ENCODE assay signal across 9 cellular contexts in the genomic region with DNA sequence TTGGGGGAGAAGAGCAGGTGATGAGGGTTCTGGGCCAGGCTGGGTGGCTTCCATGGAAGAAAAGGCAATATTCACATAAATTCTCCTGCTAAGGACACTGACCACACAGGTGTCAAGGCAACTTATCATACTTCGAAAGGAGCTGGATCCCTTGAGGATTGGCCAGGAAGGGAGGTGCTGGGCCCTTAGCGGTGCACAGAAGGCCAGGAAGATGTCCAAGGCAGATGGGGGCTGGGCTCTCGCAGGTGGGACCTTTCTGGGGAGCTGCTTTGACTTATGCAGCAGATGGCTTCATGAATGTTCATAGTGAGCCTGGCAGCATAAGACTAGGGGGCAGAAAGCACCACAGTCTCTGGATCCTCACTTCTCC. TPM values are rescaled to one million over a fixed set of nuclear protein-coding genes. Genes with fewer than 3 reads are reported as not detected.
DNase-seq lines count a peak whose midpoint lies in the region; ATAC-seq, FAIRE-seq and TF ChIP-seq lines count a peak whose summit lies in the region.
"Had no signal": no experiment of that assay in that cellular context is flagged by ENCODE, and none has a peak within 500 bp of the region (broad histone marks: within the 10 kb centered on the region; RNA-seq: fewer than 3 reads in every experiment).

No MANE protein-coding gene starts in this region.

- no peaks in the 10 kb centered on the region for H3K9me2 ChIP-seq in GM23248 (ENCODE audit: insufficient read depth)

- H3K27ac ChIP-seq in GM23248 (peak overlapping the region; percentile 2; the same call in 1 of the 2 replicates), right atrium auricular region (peak overlapping the region; percentile 56 to 99), small intestine (ENCODE audit: low read depth in 1 of 2, low read length in 1 of 2) (peak overlapping the region; percentile 27 to 32)
- H3K27ac ChIP-seq: SJSA1 had no signal

- H3K79me2 ChIP-seq in GM23248 (ENCODE audit: insufficient read depth) = peaks cover 32% of the 10 kb centered on the region

- peaks cover 28% of the 10 kb centered on the region for H3K4me1 Mint-ChIP-seq in T-helper 17 cell

- FAIRE-seq in small intestine (lab: Jason Lieb, UNC) = no peak

- in situ Hi-C loops in GM23248 (cut with MboI) = no loop called here

- no peak for TF ChIP-seq CTCF in right atrium auricular region (IDR thresholded peaks at IDR 0.05)

- H3K4me1 ChIP-seq in GM23248 (ENCODE audit: insufficient read depth) (peaks cover 41% of the 10 kb centered on the region), right atrium auricular region (peaks cover 0 to 71% of the 10 kb centered on the region in 2 donors), small intestine (ENCODE audit: control insufficient read depth in 2 of 2, insufficient read depth in 1 of 2, low read depth in 1 of 2, low read length in 1 of 2) (peaks cover 4 to 8% of the 10 kb centered on the region in 2 donors)

- no peak overlapping the region for H2AFZ ChIP-seq in GM23248

- H3K27ac Mint-ChIP-seq in T-helper 17 cell = peak overlapping the region; percentile 70
- H3K27ac Mint-ChIP-seq: memory B cell had no signal

- WGBS in GM23248 (ENCODE audit: low coverage in 1 of 2, low lambda C conversion rate in 2 of 2, missing lambda C conversion rate in 2 of 2), 2 experiments = 69% methylated on average over 3 of the region's 3 CpGs
- 39 to 50% (median 47%) methylated on average over 3 of the region's 3 CpGs for WGBS in small intestine, 3 donors

- no peak for ATAC-seq in T-helper 17 cell
- ATAC-seq in GM18868 (IDR thresholded peaks at IDR 0.05; ENCODE audit: unreplicated experiment) = no peak

- DNase-seq in GM23248 (peak; percentile 12), T-helper 17 cell (no peak), right atrium auricular region (ENCODE audit: low spot score) (peak; percentile 57), small intestine (no peak), NCI-H1417 (lab: John Stamatoyannopoulos, UW) (no peak)
- DNase-seq in stimulated activated CD4-positive, alpha-beta T cell treated with anti-CD3 and anti-CD28 coated beads, Interleukin-2, amount 100 ng/mL, for 48 hours = no peak

- H3K27me3 Mint-ChIP-seq in T-helper 17 cell = no peaks in the 10 kb centered on the region
- H3K27me3 Mint-ChIP-seq: memory B cell had no signal

- H3K4me3 ChIP-seq in GM23248 (no peak overlapping the region), right atrium auricular region (no peak overlapping the region), small intestine (ENCODE audit: low read depth in 1 of 2, low read length in 2 of 2) (no peak overlapping the region)
- H3K4me3 ChIP-seq: SJSA1 had no signal

- H3K36me3 ChIP-seq in GM23248 (ENCODE audit: low read depth) = peaks cover 36% of the 10 kb centered on the region
- peaks cover 34% of the 10 kb centered on the region for H3K36me3 ChIP-seq in right atrium auricular region
- H3K36me3 ChIP-seq in small intestine (ENCODE audit: control insufficient read depth in 2 of 2, insufficient read depth in 2 of 2, low read length in 2 of 2) = peaks cover 5 to 14% of the 10 kb centered on the region in 2 donors

- no peak overlapping the region for H3K4me2 ChIP-seq in GM23248 (ENCODE audit: unreplicated experiment)

- H3F3A ChIP-seq in GM23248 (ENCODE audit: insufficient read depth) = peaks cover 71% of the 10 kb centered on the region

- H3K9me3 ChIP-seq in GM23248 (ENCODE audit: low read depth) = no peaks in the 10 kb centered on the region
- H3K9me3 ChIP-seq in T-helper 17 cell (ENCODE audit: control insufficient read depth, low read length, poor library complexity, severe bottlenecking) = no peaks in the 10 kb centered on the region
- no peaks in the 10 kb centered on the region for H3K9me3 ChIP-seq in right atrium auricular region
- no peaks in the 10 kb centered on the region for H3K9me3 ChIP-seq in small intestine (ENCODE audit: control insufficient read depth, low read depth)
- H3K9me3 ChIP-seq: SJSA1 had no signal

- 0 out of 2 replicates have a peak, but pooled peaks cover 3% of the 10 kb centered on the region for H4K20me1 ChIP-seq in GM23248 (ENCODE audit: insufficient read depth)

- peak overlapping the region; percentile 21 for H3K4me3 Mint-ChIP-seq in T-helper 17 cell
- H3K4me3 Mint-ChIP-seq: memory B cell had no signal

- H3K27me3 ChIP-seq in GM23248 (replicated peaks; ENCODE audit: insufficient read depth) (no peaks in the 10 kb centered on the region), right atrium auricular region (no peaks in the 10 kb centered on the region), small intestine (ENCODE audit: control insufficient read depth in 2 of 2, insufficient read depth in 2 of 2, low read length in 2 of 2) (no peaks in the 10 kb centered on the region)
- H3K27me3 ChIP-seq: SJSA1 had no signal

- no peak overlapping the region; the same call in 1 of the 2 replicates for H3K9ac ChIP-seq in GM23248

- no peaks in the 10 kb centered on the region for H3K36me3 Mint-ChIP-seq in T-helper 17 cell (ENCODE audit: low read depth)
- H3K36me3 Mint-ChIP-seq: memory B cell had no signal

RNA-seq across cellular contexts. Expression of gene CD63, which starts 3.9 kb away (rescaled TPM):
- 1,521 and 1,535 TPM in 2 replicates for total RNA-seq in GM23248 (2014; rRNA removed; shearing (Covaris generic))
- 3,562 and 3,671 TPM in 2 replicates for polyA plus RNA-seq in GM23248 (2016; fragmentation: Nextera tagmentation; extraction: Ambion mirVana)
- 10 to 100 TPM; 83.3 to 83.9 TPM for total RNA-seq in T-helper 17 cell
- 1,000 to 10,000 TPM; 1,041 to 1,122 TPM for total RNA-seq in right atrium auricular region
- 100 to 1,000 TPM; 561 to 710 (median 694) TPM for polyA plus RNA-seq in small intestine

RNA-seq across cellular contexts. Expression of gene RDH5, which starts 4.7 kb away (rescaled TPM):
- 15.4 and 27.2 TPM in 2 replicates for total RNA-seq in GM23248 (2014; rRNA removed; shearing (Covaris generic))
- 15.6 and 17.6 TPM in 2 replicates for polyA plus RNA-seq in GM23248 (2016; fragmentation: Nextera tagmentation; extraction: Ambion mirVana)
- total RNA-seq in T-helper 17 cell = 10 to 100 TPM; 12.9 to 13.8 TPM
- 10 to 100 TPM; 13.0 to 22.4 TPM for total RNA-seq in right atrium auricular region
- polyA plus RNA-seq in small intestine = 10 to 100 TPM; 19.2 to 79.8 (median 44.0) TPM

RNA-seq across cellular contexts. Expression of gene BLOC1S1, which starts 9.1 kb away (rescaled TPM):
- 47.6 and 110 TPM in 2 replicates for total RNA-seq in GM23248 (2014; rRNA removed; shearing (Covaris generic))
- 193 and 197 TPM in 2 replicates for polyA plus RNA-seq in GM23248 (2016; fragmentation: Nextera tagmentation; extraction: Ambion mirVana)
- total RNA-seq in T-helper 17 cell = 10 to 100 TPM; 41.1 to 42.0 TPM
- 100 to 1,000 TPM; 177 to 187 TPM for total RNA-seq in right atrium auricular region
- 100 to 1,000 TPM; 291 to 688 (median 576) TPM for polyA plus RNA-seq in small intestine

RNA-seq across cellular contexts. Expression of gene ITGA7, which starts 17.2 kb away (rescaled TPM):
- 6.6 and 7.2 TPM in 2 replicates for total RNA-seq in GM23248 (2014; rRNA removed; shearing (Covaris generic))
- polyA plus RNA-seq in GM23248 (2016; fragmentation: Nextera tagmentation; extraction: Ambion mirVana) = 2.0 and 2.1 TPM in 2 replicates
- total RNA-seq in T-helper 17 cell = 1 to 10 TPM in 1 of 2 donors, under 1 TPM in 1; 0.70 to 1.4 TPM
- 100 to 1,000 TPM; 291 to 309 TPM for total RNA-seq in right atrium auricular region
- polyA plus RNA-seq in small intestine = 10 to 100 TPM in 2 of 3 donors, 1 to 10 TPM in 1; 6.3 to 81.6 (median 24.4) TPM

RNA-seq across cellular contexts. Expression of gene GDF11, which starts 18.0 kb away (rescaled TPM):
- 2.1 and 9.9 TPM in 2 replicates for total RNA-seq in GM23248 (2014; rRNA removed; shearing (Covaris generic))
- polyA plus RNA-seq in GM23248 (2016; fragmentation: Nextera tagmentation; extraction: Ambion mirVana) (0.56 and 0.67 TPM in 2 replicates), small intestine (1 to 10 TPM in 2 of 3 donors, under 1 TPM in 1; 0.22 to 2.7 (median 2.2) TPM)
- total RNA-seq in T-helper 17 cell (1 to 10 TPM; 6.7 to 9.5 TPM), right atrium auricular region (1 to 10 TPM; 8.1 to 8.6 TPM)

Comparison
In these comparisons a context has a peak if more than half of its experiments do, and no peak if none do; other contexts are left out.
1. DNase-seq: peak in GM23248 (single experiment) and right atrium auricular region (single experiment); none in T-helper 17 cell (0 of 3), small intestine (single experiment), stimulated activated CD4-positive, alpha-beta T cell treated with anti-CD3 and anti-CD28 coated beads, Interleukin-2, amount 100 ng/mL, for 48 hours (0 of 2) and NCI-H1417 (0 of 3).
2. H3K27ac ChIP-seq: peak in every context shown above with its lines; median percentile 78 in right atrium auricular region; 30 in small intestine; 2 in GM23248.
3. RNA of gene CD63, which starts 3.9 kb away (total RNA-seq): 1,521 to 1,535 TPM in GM23248 and 1,041 to 1,122 TPM in right atrium auricular region; 83.3 to 83.9 TPM in T-helper 17 cell; every median in the first group is over 10 times any median in the second.